Comparison of ENCODE assay signal across 17 cellular contexts in the genomic region with DNA sequence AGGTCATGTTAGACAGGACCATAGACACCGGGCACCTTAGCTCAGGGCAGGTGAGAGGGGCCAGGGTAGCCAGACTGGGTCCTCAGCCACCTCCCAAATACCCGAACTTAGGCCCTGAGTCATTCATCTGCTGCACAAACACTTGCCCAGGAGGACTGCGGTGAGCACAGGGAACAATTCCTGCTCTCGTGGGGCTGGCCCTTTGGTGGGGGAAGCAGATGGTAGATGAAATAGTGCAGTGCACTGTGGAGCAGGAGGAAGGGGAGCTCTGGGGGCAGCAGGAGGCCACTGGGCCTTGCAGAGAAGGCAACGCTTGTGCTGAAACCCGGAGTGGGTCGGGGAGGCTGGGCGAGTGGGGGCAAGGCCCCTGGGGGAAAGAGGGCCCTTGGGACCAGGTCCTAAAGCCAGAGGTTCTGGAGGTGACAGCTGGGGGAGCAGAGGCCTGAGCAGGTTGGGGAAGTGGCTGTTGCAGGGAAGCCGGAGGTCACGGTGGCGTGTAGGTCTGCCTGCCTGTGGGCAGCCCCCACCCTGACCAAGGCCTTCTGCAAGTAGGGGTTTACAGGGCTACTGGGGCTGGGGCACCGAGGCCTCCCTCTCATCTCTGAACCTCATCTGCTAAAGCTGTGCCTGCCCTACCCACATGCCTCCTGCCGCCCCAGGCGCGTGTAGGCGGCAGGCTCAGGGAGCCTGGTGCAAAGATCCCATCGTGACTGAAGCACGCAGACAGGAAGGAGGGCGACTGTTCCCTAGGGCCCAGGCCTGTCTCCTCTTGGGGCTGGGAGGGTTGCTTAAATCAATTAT. TPM values are rescaled to one million over a fixed set of nuclear protein-coding genes. Genes with fewer than 3 reads are reported as not detected.
DNase-seq lines count a peak whose midpoint lies in the region; ATAC-seq and TF ChIP-seq lines count a peak whose summit lies in the region.
"Had no signal": no experiment of that assay in that cellular context is flagged by ENCODE, and none has a peak within 500 bp of the region (broad histone marks: within the 10 kb centered on the region; RNA-seq: fewer than 3 reads in every experiment).

No MANE protein-coding gene starts in this region.

- no peak for TF ChIP-seq POLR2A in Peyer's patch (IDR thresholded peaks at IDR 0.05)

- TF ChIP-seq CTCF in Peyer's patch (IDR thresholded peaks at IDR 0.05) = no peak
- TF ChIP-seq CTCF in MM.1S (IDR thresholded peaks at IDR 0.05; ENCODE audit: low read length) = no peak

- H3K4me3 ChIP-seq in Peyer's patch (no peak overlapping the region), MM.1S (ENCODE audit: low read length) (no peak overlapping the region), H7 (ENCODE audit: insufficient read depth, low read depth, low read length) (no peak overlapping the region)
- H3K4me3 ChIP-seq: PC-9 had no signal

- no peaks in the 10 kb centered on the region for H3F3A ChIP-seq in MM.1S (ENCODE audit: insufficient read depth, low read length)

- H3K4me2 ChIP-seq in MM.1S (ENCODE audit: low read depth, low read length) = no peak overlapping the region
- H3K4me2 ChIP-seq: PC-9 had no signal

- no peaks in the 10 kb centered on the region for H3K27me3 Mint-ChIP-seq in stimulated activated memory B cell treated with anti-CD40 and anti-IgM and Interleukin-4, amounts not matched to agents 10 μg/mL and 1 μg/mL and 100 μg/mL, for 72 hours

- DNase-seq in activated CD8-positive, alpha-beta memory T cell treated with anti-CD3 and anti-CD28 coated beads for 24 hours = peak; percentile 28
- no peak for DNase-seq in activated CD8-positive, alpha-beta memory T cell treated with anti-CD3 and anti-CD28 coated beads, Interleukin-2, amount 50 U/mL, for 48 hours
- DNase-seq in Peyer's patch (peak; percentile 11 to 34 (median 26)), left ventricle myocardium superior (peak; percentile 21), MM.1S (no peak), H7 (no peak)
- DNase-seq: activated T-cell treated with anti-CD3 and anti-CD28 coated beads, Interleukin-2, amount 50 U/mL, for 72 hours; DND-41; erythroblast; hypothalamus; mesenchymal stem cell; NCI-H2029 treated with DMSO at 0.1 percent for 48 hours; T1000 had no signal

- H2AFZ ChIP-seq in MM.1S (ENCODE audit: low read length) = no peak overlapping the region
- H2AFZ ChIP-seq: PC-9 had no signal

- H3K9me3 Mint-ChIP-seq in stimulated activated memory B cell treated with anti-CD40 and anti-IgM and Interleukin-4, amounts not matched to agents 10 μg/mL and 1 μg/mL and 100 μg/mL, for 72 hours = no peaks in the 10 kb centered on the region
- H3K9me3 Mint-ChIP-seq: activated T-cell treated with anti-CD3 and anti-CD28 coated beads, Interleukin-2, amount 50 U/mL, for 72 hours had no signal

- H3K79me2 ChIP-seq in MM.1S (ENCODE audit: low read length) = no peaks in the 10 kb centered on the region

- H3K4me1 ChIP-seq in Peyer's patch (no peaks in the 10 kb centered on the region), MM.1S (ENCODE audit: low read length) (no peaks in the 10 kb centered on the region)

- H3K9me3 ChIP-seq in Peyer's patch = no peaks in the 10 kb centered on the region
- H3K9me3 ChIP-seq in MM.1S (replicated peaks; ENCODE audit: insufficient read depth, low read length) = no peaks in the 10 kb centered on the region

- H3K9me2 ChIP-seq in MM.1S (replicated peaks; ENCODE audit: insufficient read depth, low read length) = no peaks in the 10 kb centered on the region

- H4K20me1 ChIP-seq in MM.1S (ENCODE audit: insufficient read depth, low read length) = no peaks in the 10 kb centered on the region

- peaks cover 43% of the 10 kb centered on the region for H3K4me1 Mint-ChIP-seq in stimulated activated memory B cell treated with anti-CD40 and anti-IgM and Interleukin-4, amounts not matched to agents 10 μg/mL and 1 μg/mL and 100 μg/mL, for 72 hours

- H3K9ac ChIP-seq in MM.1S (ENCODE audit: low read length) = no peak overlapping the region

- peak overlapping the region; percentile 20 for H3K27ac Mint-ChIP-seq in stimulated activated memory B cell treated with anti-CD40 and anti-IgM and Interleukin-4, amounts not matched to agents 10 μg/mL and 1 μg/mL and 100 μg/mL, for 72 hours
- H3K27ac Mint-ChIP-seq: activated T-cell treated with anti-CD3 and anti-CD28 coated beads, Interleukin-2, amount 50 U/mL, for 72 hours had no signal

- H3K4me3 Mint-ChIP-seq in stimulated activated memory B cell treated with anti-CD40 and anti-IgM and Interleukin-4, amounts not matched to agents 10 μg/mL and 1 μg/mL and 100 μg/mL, for 72 hours = no peak overlapping the region
- H3K4me3 Mint-ChIP-seq: activated T-cell treated with anti-CD3 and anti-CD28 coated beads, Interleukin-2, amount 50 U/mL, for 72 hours had no signal

- H3K36me3 Mint-ChIP-seq in stimulated activated memory B cell treated with anti-CD40 and anti-IgM and Interleukin-4, amounts not matched to agents 10 μg/mL and 1 μg/mL and 100 μg/mL, for 72 hours = no peaks in the 10 kb centered on the region

- intact Hi-C loops in left ventricle myocardium superior (cut with micrococcal nuclease) = no loop called here

- H3K27me3 ChIP-seq in Peyer's patch (no peaks in the 10 kb centered on the region), MM.1S (replicated peaks; ENCODE audit: insufficient read depth, low read length) (peaks cover 98% of the 10 kb centered on the region), H7 (ENCODE audit: control insufficient read depth, insufficient read depth, low read length) (no peaks in the 10 kb centered on the region)

- H3K36me3 ChIP-seq in Peyer's patch (no peaks in the 10 kb centered on the region), MM.1S (replicated peaks; ENCODE audit: insufficient read depth, low read length) (no peaks in the 10 kb centered on the region), H7 (replicated peaks; ENCODE audit: control insufficient read depth, insufficient read depth, low read length) (no peaks in the 10 kb centered on the region)

- H3K27ac ChIP-seq in Peyer's patch = no peak overlapping the region
- no peak overlapping the region for H3K27ac ChIP-seq in MM.1S (ENCODE audit: low read length)
- H3K27ac ChIP-seq: PC-9 had no signal

- ATAC-seq in left ventricle myocardium superior = no peak
- peak; percentile 32 for ATAC-seq in stimulated activated memory B cell treated with anti-CD40 and anti-IgM and Interleukin-4, amounts not matched to agents 10 μg/mL and 1 μg/mL and 100 μg/mL, for 72 hours
- no peak for ATAC-seq in GM19467 (IDR thresholded peaks at IDR 0.05; ENCODE audit: unreplicated experiment)
- ATAC-seq: activated T-cell treated with anti-CD3 and anti-CD28 coated beads, Interleukin-2, amount 50 U/mL, for 72 hours had no signal

RNA-seq across cellular contexts. Expression of gene NPBWR2, which starts 4.7 kb away (rescaled TPM):
- total RNA-seq in Peyer's patch (not detected), left ventricle myocardium superior (not detected)
- not detected in 2 replicates for total RNA-seq in H7 (2014; rRNA removed; shearing (Covaris generic))
- total RNA-seq: activated T-cell treated with anti-CD3 and anti-CD28 coated beads, Interleukin-2, amount 50 U/mL, for 72 hours; bronchial epithelial cell; PC-9 had no signal

RNA-seq across cellular contexts. Expression of gene LKAAEAR1, which starts 27.8 kb away (rescaled TPM):
- total RNA-seq in Peyer's patch (not detected), left ventricle myocardium superior (not detected)
- 0.45 TPM in 1 of 2 replicates, not detected in the other for total RNA-seq in H7 (2014; rRNA removed; shearing (Covaris generic))
- total RNA-seq: bronchial epithelial cell, PC-9 had no signal

RNA-seq across cellular contexts. Expression of gene OPRL1, which starts 32.2 kb away (rescaled TPM):
- total RNA-seq in Peyer's patch (under 1 TPM in 1 of 4 donors, not detected in 3; 0.27 TPM), left ventricle myocardium superior (0.27 TPM)
- total RNA-seq in H7 (2014; rRNA removed; shearing (Covaris generic)) = 2.4 and 4.4 TPM in 2 replicates

RNA-seq across cellular contexts. Expression of gene RGS19, which starts 32.7 kb away (rescaled TPM):
- 10 to 100 TPM in 1 of 4 donors, 1 to 10 TPM in 3; 3.3 to 39.6 (median 6.8) TPM for total RNA-seq in Peyer's patch
- total RNA-seq in left ventricle myocardium superior = 5.4 TPM
- 24.3 and 27.0 TPM in 2 replicates for total RNA-seq in H7 (2014; rRNA removed; shearing (Covaris generic))

RNA-seq across cellular contexts. Expression of gene TCEA2, which starts 49.0 kb away (rescaled TPM):
- 10 to 100 TPM in 2 of 4 donors, 1 to 10 TPM in 2; 4.7 to 19.8 (median 8.3) TPM for total RNA-seq in Peyer's patch
- 35.6 TPM for total RNA-seq in left ventricle myocardium superior
- total RNA-seq in H7 (2014; rRNA removed; shearing (Covaris generic)) = 27.3 and 29.4 TPM in 2 replicates

Comparison
In these comparisons a context has a peak if more than half of its experiments do, and no peak if none do; other contexts are left out.
1. DNase-seq: peak in activated CD8-positive, alpha-beta memory T cell treated with anti-CD3 and anti-CD28 coated beads for 24 hours (single experiment), Peyer's patch (3 of 3) and left ventricle myocardium superior (single experiment); none in activated CD8-positive, alpha-beta memory T cell treated with anti-CD3 and anti-CD28 coated beads, Interleukin-2, amount 50 U/mL, for 48 hours (single experiment), MM.1S (single experiment) and H7 (single experiment).